1 cellular context compared by ENCODE assay signal in genomic region chr17:64965826-64966283, GRCh38.
A peak's percentile ranks its signal among the peaks of the same experiment; 100 is the strongest.
TF ChIP-seq lines count a peak whose summit lies in the region.
"Not testable (repeated sequence)": the region's sequence is repeated elsewhere in the genome, so short reads cannot be mapped to it uniquely, and the experiment has no call there.

No MANE protein-coding gene starts in this region.

TF ChIP-seq in HepG2, 621 proteins besides CTCF, POLR2A, EP300 and RAD21 (continued from another document and continues in another):
- TF ChIP-seq ZNF556 (CRISPR knock-in tag; IDR thresholded peaks at IDR 0.05; ENCODE audit: borderline replicate concordance) (peak; percentile 93), ZNF678 (CRISPR knock-in tag; IDR thresholded peaks at IDR 0.05) (peak; percentile 92; the same call in 1 of the 2 replicates), SMAD3 (CRISPR knock-in tag; IDR thresholded peaks at IDR 0.05) (peak; percentile 90), PHF21A (CRISPR knock-in tag; IDR thresholded peaks at IDR 0.05) (peak; percentile 68), KLF13 (CRISPR knock-in tag; IDR thresholded peaks at IDR 0.05) (peak; percentile 91; the same call in 1 of the 2 replicates), ZBTB34 (CRISPR knock-in tag; IDR thresholded peaks at IDR 0.05) (peak; percentile 73; the same call in 1 of the 2 replicates), MAZ (CRISPR knock-in tag; IDR thresholded peaks at IDR 0.05; ENCODE audit: low read depth) (peak; percentile 73; the same call in 1 of the 2 replicates), DMTF1 (CRISPR knock-in tag; IDR thresholded peaks at IDR 0.05) (0 out of 2 replicates have a peak, but pooled peaks have one; percentile 86), ZFYVE20 (CRISPR knock-in tag; IDR thresholded peaks at IDR 0.05; ENCODE audit: borderline replicate concordance, low read depth) (peak; percentile 57; the same call in 1 of the 2 replicates), TOPORS (CRISPR knock-in tag; IDR thresholded peaks at IDR 0.05) (peak; percentile 88), ZHX2 (CRISPR knock-in tag; IDR thresholded peaks at IDR 0.05; ENCODE audit: borderline replicate concordance) (peak; percentile 99), ZNF547 (CRISPR knock-in tag; IDR thresholded peaks at IDR 0.05) (peak; percentile 99), HES4 (CRISPR knock-in tag; IDR thresholded peaks at IDR 0.05; ENCODE audit: borderline replicate concordance) (peak; percentile 98), ZNF776 (CRISPR knock-in tag; IDR thresholded peaks at IDR 0.05) (peak; percentile 88), ZNF331 (CRISPR knock-in tag; IDR thresholded peaks at IDR 0.05) (peak; percentile 62), RNF219 (CRISPR knock-in tag; IDR thresholded peaks at IDR 0.05) (peak; percentile 85; the same call in 1 of the 2 replicates), ZSCAN31 (CRISPR knock-in tag; IDR thresholded peaks at IDR 0.05; ENCODE audit: low read depth) (peak; percentile 91; the same call in 1 of the 2 replicates), CERS6 (CRISPR knock-in tag; IDR thresholded peaks at IDR 0.05) (peak; percentile 87; the same call in 1 of the 2 replicates), ZXDC (CRISPR knock-in tag; IDR thresholded peaks at IDR 0.05) (peak; percentile 92), MXD4 (CRISPR knock-in tag; IDR thresholded peaks at IDR 0.05) (peak; percentile 96), ATF5 (CRISPR knock-in tag; IDR thresholded peaks at IDR 0.05; ENCODE audit: low read depth) (peak; percentile 91; the same call in 1 of the 2 replicates), NR3C1 (CRISPR knock-in tag; IDR thresholded peaks at IDR 0.05) (0 out of 2 replicates have a peak, but pooled peaks have one; percentile 49), ZNF329 (CRISPR knock-in tag; IDR thresholded peaks at IDR 0.05; ENCODE audit: low read depth) (peak; percentile 81; the same call in 1 of the 2 replicates), SOX6 (CRISPR knock-in tag; IDR thresholded peaks at IDR 0.05) (peak; percentile 59), MED13 (CRISPR knock-in tag; IDR thresholded peaks at IDR 0.05) (0 out of 2 replicates have a peak, but pooled peaks have one; percentile 45), ETV5 (CRISPR knock-in tag; IDR thresholded peaks at IDR 0.05; ENCODE audit: borderline replicate concordance) (peak; percentile 71), MLXIP (CRISPR knock-in tag; IDR thresholded peaks at IDR 0.05; ENCODE audit: borderline replicate concordance) (peak; percentile 72; the same call in 1 of the 2 replicates)
- TF ChIP-seq MAZ (IDR thresholded peaks at IDR 0.05; ENCODE audit: borderline replicate concordance, low read depth, low read length); ZHX2 (IDR thresholded peaks at IDR 0.05; ENCODE audit: low read depth); SOX6 (IDR thresholded peaks at IDR 0.05): not testable (repeated sequence)
